ENCODE assay signal across 12 cellular contexts in genomic region chr1:21260405-21261129, GRCh38. TPM values are rescaled to one million over a fixed set of nuclear protein-coding genes. Genes with fewer than 3 reads are reported as not detected.
DNase-seq lines count a peak whose midpoint lies in the region; ATAC-seq and TF ChIP-seq lines count a peak whose summit lies in the region.
"Had no signal": no experiment of that assay in that cellular context is flagged by ENCODE, and none has a peak within 500 bp of the region (broad histone marks: within the 10 kb centered on the region; RNA-seq: fewer than 3 reads in every experiment).

No MANE protein-coding gene starts in this region.

- H3K27me3 Mint-ChIP-seq in T-cell (no peaks in the 10 kb centered on the region), endothelial cell (ENCODE audit: unreplicated experiment) (peaks cover 16% of the 10 kb centered on the region)

- peaks cover 51% of the 10 kb centered on the region for H3K36me3 Mint-ChIP-seq in T-cell
- peaks cover 48% of the 10 kb centered on the region for H3K36me3 Mint-ChIP-seq in endothelial cell (ENCODE audit: low read depth, unreplicated experiment)

- H3K36me3 ChIP-seq in skeletal muscle tissue (ENCODE audit: control insufficient read depth in 3 of 3, insufficient read depth in 3 of 3, low read length in 3 of 3): peaks cover 9 to 20% (median 16%) of the 10 kb centered on the region in 3 donors

- H3K4me1 ChIP-seq in skeletal muscle tissue (ENCODE audit: control insufficient read depth in 3 of 3, insufficient read depth in 3 of 3, low read length in 3 of 3): peaks cover 29 to 33% (median 33%) of the 10 kb centered on the region in 3 donors

- H3K4me3 ChIP-seq in skeletal muscle tissue (ENCODE audit: low read length in 3 of 3): no peak overlapping the region

- no peaks in the 10 kb centered on the region for H3K9me3 ChIP-seq in skeletal muscle tissue (ENCODE audit: control insufficient read depth in 3 of 3, low read length in 3 of 3)

- no peak overlapping the region for H3K4me3 Mint-ChIP-seq in T-cell
- H3K4me3 Mint-ChIP-seq in endothelial cell (ENCODE audit: unreplicated experiment): peak overlapping the region; percentile 72
- H3K4me3 Mint-ChIP-seq: T-helper 2 cell treated with Interferon-gamma antibody and Interleukin-4, amounts not matched to agents 5 μg/mL and 100 μg/mL, for 36 hours had no signal

- no peaks in the 10 kb centered on the region for H3K9me3 Mint-ChIP-seq in T-cell
- H3K9me3 Mint-ChIP-seq in endothelial cell (ENCODE audit: unreplicated experiment): no peaks in the 10 kb centered on the region
- H3K9me3 Mint-ChIP-seq: T-helper 2 cell treated with Interferon-gamma antibody and Interleukin-4, amounts not matched to agents 5 μg/mL and 100 μg/mL, for 36 hours had no signal

- H3K27ac Mint-ChIP-seq in T-cell (peak overlapping the region; percentile 57 to 81), endothelial cell (ENCODE audit: unreplicated experiment) (peak overlapping the region; percentile 96)

- H3K4me1 Mint-ChIP-seq in T-cell: peaks cover 50 to 59% (median 50%) of the 10 kb centered on the region in 3 donors
- H3K4me1 Mint-ChIP-seq in endothelial cell (ENCODE audit: unreplicated experiment): peaks cover 28% of the 10 kb centered on the region

- TF ChIP-seq CTCF in endothelial cell (IDR thresholded peaks at IDR 0.05; ENCODE audit: unreplicated experiment): no peak

- CTCF ChIA-PET in T-cell (lab: Charles Lee): interaction anchor here (0.6 to 1.4 kb wide), 4 partner anchors 9 to 808 kb away, joined by 3 to 6 read pairs (median 4); no protein-coding TSS in a partner anchor

- POLR2A ChIA-PET in T-cell (lab: Charles Lee): no interaction called here

- H3K9ac ChIP-seq in skeletal muscle tissue (ENCODE audit: low read depth in 1 of 3, low read length in 3 of 3): peak overlapping the region in 1 of 3 donors; percentile 25

- DNase-seq in COR-L47 (lab: John Stamatoyannopoulos, UW): peak; percentile 7
- DNase-seq in T-cell: no peak
- no peak for DNase-seq in endothelial cell (ENCODE audit: low spot score)
- no peak for DNase-seq in DMS153 (lab: John Stamatoyannopoulos, UW)
- DNase-seq in LoVo (ENCODE audit: low spot score): no peak
- no peak for DNase-seq in NCI-H774 (lab: John Stamatoyannopoulos, UW)
- DNase-seq: activated gamma-delta T cell treated with Interleukin-2 at 50 U/mL for 16 hours; NCI-H345; stimulated activated CD4-positive, alpha-beta T cell treated with anti-CD3 and anti-CD28 coated beads, Interleukin-4, amount 100 ng/mL, for 1 hour had no signal

- H3K27ac ChIP-seq in skeletal muscle tissue (ENCODE audit: low read depth, low read length): peak overlapping the region; percentile 87

- ATAC-seq in T-cell (replicated peaks in 1 of 4): no peak
- no peak for ATAC-seq in HG03139 (IDR thresholded peaks at IDR 0.05; ENCODE audit: unreplicated experiment)

- H3K27me3 ChIP-seq in skeletal muscle tissue (ENCODE audit: control insufficient read depth in 3 of 3, insufficient read depth in 3 of 3, low read length in 3 of 3): peaks cover 0 to 4% (median 0%) of the 10 kb centered on the region in 3 donors

RNA-seq across cellular contexts. Expression of gene ECE1, which starts 29.7 kb away (rescaled TPM):
- total RNA-seq in T-cell: 10 to 100 TPM; 81.0 to 94.5 (median 87.1) TPM
- 328 TPM for total RNA-seq in endothelial cell (ENCODE audit: unreplicated experiment)
- total RNA-seq in skeletal muscle tissue: 25.6 TPM
